8 cellular contexts compared by ENCODE assay signal in the genomic region with DNA sequence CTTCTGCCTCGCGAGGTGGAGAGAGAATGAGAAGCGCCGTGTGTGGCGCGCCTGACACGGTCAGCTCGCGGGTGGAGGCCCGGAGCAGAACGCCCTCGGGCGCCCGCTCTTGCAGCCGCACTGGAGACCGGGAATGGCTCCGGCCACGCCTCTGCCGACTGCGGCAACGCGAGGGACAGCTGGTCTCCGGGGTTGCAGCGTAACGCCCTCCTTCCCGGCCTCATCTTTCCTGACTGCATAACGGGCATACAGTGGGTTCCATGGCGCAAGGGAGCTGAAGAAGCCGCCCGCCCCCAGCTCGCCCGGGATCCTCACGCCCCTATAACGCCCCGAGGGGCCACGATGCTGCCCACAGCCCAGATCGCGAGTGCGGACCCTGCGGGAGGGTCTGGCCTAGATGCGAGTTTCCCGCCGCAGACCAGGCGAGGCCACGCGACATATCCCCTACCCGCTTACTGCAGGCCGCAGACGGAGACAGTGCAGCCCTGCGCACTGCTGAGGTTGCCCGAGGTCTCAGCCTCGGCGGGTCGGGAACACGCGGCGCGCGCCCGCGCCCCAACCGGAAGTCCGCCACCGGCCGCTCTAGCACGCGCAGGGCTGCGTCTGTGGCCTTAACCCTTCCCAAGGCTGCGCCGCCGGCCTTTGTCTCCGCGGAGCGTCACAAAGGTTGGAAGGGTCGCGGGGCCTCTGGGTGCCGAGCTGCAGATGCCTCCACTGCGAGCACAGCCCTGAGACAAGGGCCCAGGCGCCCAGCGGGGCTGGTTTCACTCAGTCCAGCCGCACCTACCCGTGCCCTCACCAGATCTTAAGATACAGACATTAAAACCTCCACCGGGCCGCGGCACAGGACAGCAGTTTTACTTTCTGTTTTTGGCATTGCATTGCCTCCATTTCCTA. TPM values are rescaled to one million over a fixed set of nuclear protein-coding genes. Genes with fewer than 3 reads are reported as not detected.
DNase-seq lines count a peak whose midpoint lies in the region; TF ChIP-seq lines count a peak whose summit lies in the region.

No MANE protein-coding gene starts in this region.

- in situ Hi-C loops in HAP-1 (cut with MboI; ENCODE audit: low sequenced_read_pairs) (no loop called here), SK-MEL-5 (cut with HindIII; ENCODE audit: low pct_unique_long_range_greater_than_20kb, low sequenced_read_pairs) (no loop called here)

- H3K9ac ChIP-seq in MM.1S (ENCODE audit: low read length): peak overlapping the region; percentile 93

- H3K79me2 ChIP-seq in MM.1S (ENCODE audit: low read length): peaks cover 23% of the 10 kb centered on the region

- no peaks in the 10 kb centered on the region for H3K9me3 ChIP-seq in HAP-1
- H3K9me3 ChIP-seq in MM.1S (replicated peaks; ENCODE audit: insufficient read depth, low read length): no peaks in the 10 kb centered on the region

- TF ChIP-seq CTCF in MM.1S (IDR thresholded peaks at IDR 0.05; ENCODE audit: low read length): no peak

- H3K9me3 Mint-ChIP-seq in activated naive CD4-positive, alpha-beta T cell treated with anti-CD3 and anti-CD28 coated beads, Interleukin-2, amount 10 ng/mL, durations not matched to agents 7 days and 5 days: no peaks in the 10 kb centered on the region

- H3K4me3 ChIP-seq in HAP-1: peak overlapping the region; percentile 78
- H3K4me3 ChIP-seq in MM.1S (ENCODE audit: low read length): peak overlapping the region; percentile 91

- H3K27ac Mint-ChIP-seq in activated naive CD4-positive, alpha-beta T cell treated with anti-CD3 and anti-CD28 coated beads, Interleukin-2, amount 10 ng/mL, durations not matched to agents 7 days and 5 days: peak overlapping the region; percentile 90

- peaks cover 15% of the 10 kb centered on the region for H3K4me1 ChIP-seq in HAP-1
- H3K4me1 ChIP-seq in MM.1S (ENCODE audit: low read length): peaks cover 7% of the 10 kb centered on the region

- peaks cover 16% of the 10 kb centered on the region for H3K36me3 ChIP-seq in HAP-1 (replicated peaks)
- H3K36me3 ChIP-seq in MM.1S (replicated peaks; ENCODE audit: insufficient read depth, low read length): no peaks in the 10 kb centered on the region

- peak overlapping the region; percentile 89 for H3K4me3 Mint-ChIP-seq in activated naive CD4-positive, alpha-beta T cell treated with anti-CD3 and anti-CD28 coated beads, Interleukin-2, amount 10 ng/mL, durations not matched to agents 7 days and 5 days

- peaks cover 26% of the 10 kb centered on the region for H3K36me3 Mint-ChIP-seq in activated naive CD4-positive, alpha-beta T cell treated with anti-CD3 and anti-CD28 coated beads, Interleukin-2, amount 10 ng/mL, durations not matched to agents 7 days and 5 days

- H3F3A ChIP-seq in MM.1S (ENCODE audit: insufficient read depth, low read length): peaks cover 14% of the 10 kb centered on the region

- peak; percentile 56 for DNase-seq in GF-D8 (lab: John Stamatoyannopoulos, UW)
- peak; percentile 90 to 96 for DNase-seq in HAP-1 (ENCODE audit: low spot score in 2 of 2)
- DNase-seq in MM.1S: peak; percentile 95
- DNase-seq in SK-MEL-5 (ENCODE audit: low read depth, low spot score): peak; percentile 86
- DNase-seq in activated naive CD4-positive, alpha-beta T cell treated with anti-CD3 and anti-CD28 coated beads, Interleukin-2, amount 10 ng/mL, durations not matched to agents 7 days and 5 days: peak; percentile 90
- DNase-seq in germinal center (ENCODE audit: low spot score): peak; percentile 86
- DNase-seq in nucleus accumbens (lab: John Stamatoyannopoulos, UW): peak in 55 of 56 donors; percentile 48 to 95 (median 83)
- peak; percentile 92 for DNase-seq in superior temporal gyrus (ENCODE audit: extremely low spot score)

- H3K27me3 ChIP-seq in HAP-1 (ENCODE audit: low read depth) (no peaks in the 10 kb centered on the region), MM.1S (replicated peaks; ENCODE audit: insufficient read depth, low read length) (no peaks in the 10 kb centered on the region)

- peaks cover 33% of the 10 kb centered on the region for H3K4me1 Mint-ChIP-seq in activated naive CD4-positive, alpha-beta T cell treated with anti-CD3 and anti-CD28 coated beads, Interleukin-2, amount 10 ng/mL, durations not matched to agents 7 days and 5 days

- peak overlapping the region; percentile 85 for H3K27ac ChIP-seq in MM.1S (ENCODE audit: low read length)

- H3K4me2 ChIP-seq in MM.1S (ENCODE audit: low read depth, low read length): peak overlapping the region; percentile 99

- peak overlapping the region; percentile 97 for H2AFZ ChIP-seq in MM.1S (ENCODE audit: low read length)

- no peaks in the 10 kb centered on the region for H3K9me2 ChIP-seq in MM.1S (replicated peaks; ENCODE audit: insufficient read depth, low read length)

- CTCF ChIA-PET in activated naive CD4-positive, alpha-beta T cell treated with anti-CD3 and anti-CD28 coated beads, Interleukin-2, amount 10 ng/mL, durations not matched to agents 7 days and 5 days (lab: Charles Lee): interaction anchor here (1.0 to 5.2 kb wide), 6 partner anchors 17 to 80 kb away, joined by 3 to 28 read pairs (median 4); no protein-coding TSS in a partner anchor

- no peaks in the 10 kb centered on the region for H3K27me3 Mint-ChIP-seq in activated naive CD4-positive, alpha-beta T cell treated with anti-CD3 and anti-CD28 coated beads, Interleukin-2, amount 10 ng/mL, durations not matched to agents 7 days and 5 days

- no peaks in the 10 kb centered on the region for H4K20me1 ChIP-seq in MM.1S (ENCODE audit: insufficient read depth, low read length)

RNA-seq across cellular contexts. Expression of a gene that starts 18.8 kb away (rescaled TPM):
- total RNA-seq in SK-MEL-5 (2014; rRNA removed; shearing (Covaris generic)): 21.5 and 22.0 TPM in 2 replicates
- 30.4 and 31.0 TPM in 2 replicates for polyA plus RNA-seq in SK-MEL-5 (2015; cell fraction: cytosol; rRNA removed)
- polyA plus RNA-seq in SK-MEL-5 (2015; cell fraction: nucleus; rRNA removed): 1.7 and 6.4 TPM in 2 replicates

RNA-seq across cellular contexts. Expression of a gene that starts 21.3 kb away (rescaled TPM):
- total RNA-seq in SK-MEL-5 (2014; rRNA removed; shearing (Covaris generic)): 0.13 and 0.29 TPM in 2 replicates
- polyA plus RNA-seq in SK-MEL-5 (2015; cell fraction: cytosol; rRNA removed): 0.06 and 0.10 TPM in 2 replicates
- polyA plus RNA-seq in SK-MEL-5 (2015; cell fraction: nucleus; rRNA removed): not detected in 2 replicates

RNA-seq across cellular contexts. Expression of a gene that starts 48.3 kb away (rescaled TPM):
- 20.8 and 22.0 TPM in 2 replicates for total RNA-seq in SK-MEL-5 (2014; rRNA removed; shearing (Covaris generic))
- polyA plus RNA-seq in SK-MEL-5 (2015; cell fraction: cytosol; rRNA removed): 22.3 and 25.6 TPM in 2 replicates
- 19.7 and 20.1 TPM in 2 replicates for polyA plus RNA-seq in SK-MEL-5 (2015; cell fraction: nucleus; rRNA removed)

Comparison
In these comparisons a context has a peak if more than half of its experiments do, and no peak if none do; other contexts are left out.
1. Peak in every context shown above with its lines: DNase-seq, H3K4me3 ChIP-seq and H3K27ac ChIP-seq.